In the genomic region with DNA sequence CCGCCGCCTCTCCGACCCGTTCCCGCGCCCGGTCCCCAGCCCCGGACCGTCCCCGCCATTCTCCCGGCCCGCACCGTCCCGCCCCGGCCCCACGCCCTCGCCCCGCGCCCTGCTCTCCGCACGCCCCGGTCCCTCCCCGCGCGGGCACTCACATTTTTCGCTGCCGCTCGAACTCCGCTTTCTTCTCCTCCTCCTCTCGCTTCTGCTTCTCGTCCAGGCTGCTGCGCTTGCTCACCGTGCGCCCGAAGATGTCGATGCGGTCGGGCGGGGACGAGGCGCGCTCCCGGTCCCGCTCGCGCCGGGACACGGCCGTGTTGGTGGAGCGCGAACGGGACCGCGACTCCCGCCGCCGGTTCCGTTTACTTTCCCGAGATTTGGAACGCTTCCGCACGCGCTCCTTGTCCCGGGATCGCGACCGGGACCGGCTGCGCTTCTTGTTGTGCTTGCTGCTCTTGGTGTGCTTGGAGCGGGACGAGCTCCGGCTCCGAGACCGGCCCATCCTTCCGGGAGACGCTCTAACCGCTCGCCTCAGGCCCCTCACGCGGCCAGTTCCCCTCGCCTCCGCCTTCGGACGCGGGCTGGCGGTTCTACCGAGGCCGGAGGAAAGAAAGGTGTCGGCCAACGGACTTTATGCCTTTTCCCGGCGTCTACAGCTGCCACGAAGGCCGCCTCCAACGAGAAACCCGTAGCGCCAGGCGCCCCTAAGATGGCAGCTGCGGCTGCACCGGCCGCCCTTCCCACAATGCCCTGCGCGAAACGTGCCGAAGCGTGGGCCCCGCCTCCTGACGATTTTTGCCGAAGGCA, we compare ENCODE assay signal across 8 cellular contexts. TPM values are rescaled to one million over a fixed set of nuclear protein-coding genes. Genes with fewer than 3 reads are reported as not detected.
DNase-seq lines count a peak whose midpoint lies in the region; ATAC-seq lines count a peak whose summit lies in the region.

Gene ARGLU1 (minus strand): TSS at position 717 of the 804 bp plus-strand sequence. CDS start 218 bp downstream, at position 499.

- intact Hi-C loops in left colon (cut with DNase I, micrococcal nuclease): no loop called here

- peak; percentile 28 for ATAC-seq in GM18870 (IDR thresholded peaks at IDR 0.05; ENCODE audit: unreplicated experiment)
- peak; percentile 69 for ATAC-seq in HG03108 (IDR thresholded peaks at IDR 0.05; ENCODE audit: unreplicated experiment)
- peak; percentile 90 for ATAC-seq in left colon

- peak within 1 kb of the TSS; percentile 92 for H3K27ac ChIP-seq in cingulate gyrus (ENCODE audit: low read depth, low read length)

- peak; percentile 95 for DNase-seq in AG08395 (ENCODE audit: low spot score)
- peak; percentile 81 for DNase-seq in NCI-H2227 treated with DMSO at 0.1 percent for 48 hours (lab: John Stamatoyannopoulos, UW)
- DNase-seq in activated CD4-positive, alpha-beta T cell treated with anti-CD3 and anti-CD28 coated beads for 4 hours: peak; percentile 93 to 97
- peak; percentile 90 to 97 for DNase-seq in left colon
- peak; percentile 96 to 97 for DNase-seq in stimulated activated CD4-positive, alpha-beta T cell treated with anti-CD3 and anti-CD28 coated beads, Interleukin-2, amount 100 ng/mL, for 24 hours

RNA-seq across cellular contexts. Expression of gene ARGLU1, which starts in this region (rescaled TPM):
- total RNA-seq in left colon: 10 to 100 TPM; 70.0 to 80.8 TPM

Comparison
In these comparisons a context has a peak if more than half of its experiments do, and no peak if none do; other contexts are left out.
1. Peak in every context shown above with its lines: DNase-seq, ATAC-seq and H3K27ac ChIP-seq.
2. ATAC-seq: peak in every context shown above with its lines; median percentile 90 in left colon; 69 in HG03108; 28 in GM18870.